Comparison of ENCODE assay signal across 23 cellular contexts in the genomic region with DNA sequence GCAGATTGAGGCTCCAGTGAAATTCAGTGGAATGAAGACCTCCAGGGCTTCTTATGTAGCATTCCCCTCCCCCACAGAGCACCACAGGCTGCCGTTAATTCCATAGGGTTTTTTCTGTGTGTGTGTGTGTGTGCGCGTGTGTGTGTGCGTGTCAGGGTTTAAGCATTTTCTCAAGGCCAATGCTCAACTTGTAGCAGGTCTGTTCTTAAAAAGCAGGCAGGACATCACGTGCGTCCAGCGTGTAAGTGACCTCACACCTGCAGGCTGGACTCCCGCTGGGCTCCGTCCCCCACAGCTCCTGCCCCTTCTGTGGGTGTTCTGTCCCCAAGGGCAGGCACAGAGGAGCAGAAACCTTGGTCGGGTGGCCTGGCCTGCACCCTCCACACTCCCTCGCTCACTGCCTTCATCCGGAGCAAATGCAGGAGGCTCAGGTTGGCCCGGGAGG. TPM values are rescaled to one million over a fixed set of nuclear protein-coding genes. Genes with fewer than 3 reads are reported as not detected.
DNase-seq lines count a peak whose midpoint lies in the region; ATAC-seq, FAIRE-seq and TF ChIP-seq lines count a peak whose summit lies in the region.
"Had no signal": no experiment of that assay in that cellular context is flagged by ENCODE, and none has a peak within 500 bp of the region (broad histone marks: within the 10 kb centered on the region; RNA-seq: fewer than 3 reads in every experiment).

No MANE protein-coding gene starts in this region.

- ATAC-seq in GM23338 (no peak), pancreas (peak in 3 of 4 donors; percentile 16 to 32 (median 19))
- no peak for ATAC-seq in CD8-positive, alpha-beta T cell
- ATAC-seq: K562, SK-N-SH treated with all-trans-retinoic acid at 6 μM for 48 hours had no signal

- intact Hi-C loops in pancreas (cut with DNase I): no loop called here
- intact Hi-C loops in CD8-positive, alpha-beta T cell (cut with DNase I, micrococcal nuclease): no loop called here
- intact Hi-C loops in breast epithelium (cut with DNase I; ENCODE audit: low total_unique reads): no loop called here

- no peaks in the 10 kb centered on the region for H3F3A ChIP-seq in GM23338 (replicated peaks; ENCODE audit: low read depth)

- DNase-seq in GM23338 (ENCODE audit: low spot score): no peak
- DNase-seq in astrocyte of the hippocampus (ENCODE audit: low read depth, low spot score): peak; percentile 72
- peak in 5 of 6 donors; percentile 52 to 81 (median 70) for DNase-seq in pancreas
- DNase-seq in CD8-positive, alpha-beta T cell: no peak
- DNase-seq in breast epithelium (ENCODE audit: low spot score in 2 of 2): no peak
- DNase-seq in activated T-cell treated with anti-CD3 and anti-CD28 coated beads, Interleukin-2, amount 50 U/mL, for 48 hours: no peak
- DNase-seq in NCI-H345 (lab: John Stamatoyannopoulos, UW): no peak
- DNase-seq: activated naive CD4-positive, alpha-beta T cell treated with anti-CD3 and anti-CD28 coated beads, Interleukin-2, amount 10 ng/mL, durations not matched to agents 7 days and 5 days; activated T-cell treated with anti-CD3 and anti-CD28 coated beads for 4 hours; brain microvascular endothelial cell; NCI-H1092 treated with DMSO at 0.1 percent for 48 hours; NCI-H748 treated with DMSO at 0.1 percent for 48 hours; stimulated activated naive CD4-positive, alpha-beta T cell treated with Interleukin-2 at 50 U/mL for 16 hours had no signal

- H3K27ac ChIP-seq in GM23338 (ENCODE audit: low read depth) (no peak overlapping the region), iPS-20b (ENCODE audit: low read length) (no peak overlapping the region), pancreas (peak overlapping the region; percentile 79 to 96 (median 86)), breast epithelium (no peak overlapping the region)
- no peak overlapping the region for H3K27ac ChIP-seq in CD8-positive, alpha-beta T cell (ENCODE audit: low read depth, low read length)
- H3K27ac ChIP-seq: brain microvascular endothelial cell, esophagus muscularis mucosa had no signal

- H3K27me3 ChIP-seq in GM23338 (ENCODE audit: insufficient read depth) (peaks cover 60% of the 10 kb centered on the region), iPS-20b (ENCODE audit: insufficient read depth, low read length) (peaks cover 78% of the 10 kb centered on the region), pancreas (no peaks in the 10 kb centered on the region), breast epithelium (peaks cover 7 to 82% of the 10 kb centered on the region in 2 donors)
- H3K27me3 ChIP-seq in CD8-positive, alpha-beta T cell (ENCODE audit: insufficient read depth, low read length): peaks cover 15% of the 10 kb centered on the region

- peak overlapping the region; percentile 78 for H3K4me2 ChIP-seq in GM23338

- 42 to 53% methylated on average over 13 of the region's 13 CpGs for WGBS in pancreas, 2 donors

- TF ChIP-seq CTCF in GM23338 (conservative IDR thresholded peaks at IDR 0.05; ENCODE audit: low read depth in 2 of 2) (no peak), pancreas (IDR thresholded peaks at IDR 0.05) (no peak), breast epithelium (IDR thresholded peaks at IDR 0.05) (no peak)
- no peak for TF ChIP-seq CTCF in CD8-positive, alpha-beta T cell (IDR thresholded peaks at IDR 0.05)

- H3K4me1 ChIP-seq in GM23338 (ENCODE audit: insufficient read depth) (peaks cover 29% of the 10 kb centered on the region), iPS-20b (ENCODE audit: insufficient read depth, low read length) (peaks cover 14% of the 10 kb centered on the region), pancreas (peaks cover 5 to 15% (median 11%) of the 10 kb centered on the region in 3 donors), breast epithelium (no peaks in the 10 kb centered on the region)
- H3K4me1 ChIP-seq in CD8-positive, alpha-beta T cell (ENCODE audit: insufficient read depth, low read length): no peaks in the 10 kb centered on the region

- CTCF ChIA-PET in CD8-positive, alpha-beta T cell (lab: Charles Lee): no interaction called here

- no peaks in the 10 kb centered on the region for H3K36me3 Mint-ChIP-seq in GM23338 (ENCODE audit: low read depth)
- no peaks in the 10 kb centered on the region for H3K36me3 Mint-ChIP-seq in CD8-positive, alpha-beta T cell
- H3K36me3 Mint-ChIP-seq: activated naive CD4-positive, alpha-beta T cell treated with anti-CD3 and anti-CD28 coated beads, Interleukin-2, amount 10 ng/mL, durations not matched to agents 7 days and 5 days had no signal

- H3K9me3 ChIP-seq in iPS-20b (ENCODE audit: insufficient read depth, low read depth, low read length) (no peaks in the 10 kb centered on the region), pancreas (no peaks in the 10 kb centered on the region), breast epithelium (no peaks in the 10 kb centered on the region)
- no peaks in the 10 kb centered on the region for H3K9me3 ChIP-seq in CD8-positive, alpha-beta T cell (ENCODE audit: low read length)
- H3K9me3 ChIP-seq: esophagus muscularis mucosa had no signal

- peak overlapping the region; percentile 57; the same call in 2 of the 3 replicates for H3K4me3 Mint-ChIP-seq in GM23338
- no peak overlapping the region for H3K4me3 Mint-ChIP-seq in CD8-positive, alpha-beta T cell
- H3K4me3 Mint-ChIP-seq: activated naive CD4-positive, alpha-beta T cell treated with anti-CD3 and anti-CD28 coated beads, Interleukin-2, amount 10 ng/mL, durations not matched to agents 7 days and 5 days had no signal

- H3K4me1 Mint-ChIP-seq in GM23338: peaks cover 22% of the 10 kb centered on the region; the same call in 2 of the 3 replicates
- peaks cover 4% of the 10 kb centered on the region for H3K4me1 Mint-ChIP-seq in CD8-positive, alpha-beta T cell (ENCODE audit: low read depth)

- no peak overlapping the region for H3K9ac ChIP-seq in iPS-20b (ENCODE audit: low read depth, low read length)

- POLR2A ChIA-PET in CD8-positive, alpha-beta T cell (lab: Charles Lee): no interaction called here

- H4K20me1 ChIP-seq in GM23338 (replicated peaks; ENCODE audit: insufficient read depth): no peaks in the 10 kb centered on the region; the same call in 1 of the 2 replicates

- peaks cover 55% of the 10 kb centered on the region for H3K27me3 Mint-ChIP-seq in GM23338 (ENCODE audit: insufficient read depth, low read depth, poor library complexity)
- peaks cover 12% of the 10 kb centered on the region for H3K27me3 Mint-ChIP-seq in CD8-positive, alpha-beta T cell (ENCODE audit: low read depth)

- H3K9me2 ChIP-seq in GM23338 (ENCODE audit: insufficient read depth): no peaks in the 10 kb centered on the region

- no peaks in the 10 kb centered on the region for H3K9me3 Mint-ChIP-seq in GM23338
- H3K9me3 Mint-ChIP-seq in CD8-positive, alpha-beta T cell: no peaks in the 10 kb centered on the region
- H3K9me3 Mint-ChIP-seq: activated naive CD4-positive, alpha-beta T cell treated with anti-CD3 and anti-CD28 coated beads, Interleukin-2, amount 10 ng/mL, durations not matched to agents 7 days and 5 days had no signal

- H3K4me3 ChIP-seq in GM23338 (peak overlapping the region; percentile 51), iPS-20b (ENCODE audit: low read length) (peak overlapping the region; percentile 18; the same call in 1 of the 2 replicates), pancreas (peak overlapping the region in 2 of 4 donors; percentile 85 to 92), breast epithelium (no peak overlapping the region)
- no peak overlapping the region for H3K4me3 ChIP-seq in CD8-positive, alpha-beta T cell (ENCODE audit: low read depth, low read length)
- H3K4me3 ChIP-seq: K562 had no signal

- no peaks in the 10 kb centered on the region for H3K79me2 ChIP-seq in GM23338 (replicated peaks; ENCODE audit: insufficient read depth)

- TF ChIP-seq POLR2A in breast epithelium (IDR thresholded peaks at IDR 0.05): no peak

- H2AFZ ChIP-seq in GM23338: no peak overlapping the region

- H3K36me3 ChIP-seq in GM23338 (ENCODE audit: insufficient read depth) (no peaks in the 10 kb centered on the region), iPS-20b (ENCODE audit: insufficient read depth, low read depth, low read length) (no peaks in the 10 kb centered on the region), pancreas (no peaks in the 10 kb centered on the region), breast epithelium (no peaks in the 10 kb centered on the region)
- H3K36me3 ChIP-seq in CD8-positive, alpha-beta T cell (ENCODE audit: insufficient read depth, low read length): no peaks in the 10 kb centered on the region
- H3K36me3 ChIP-seq: brain microvascular endothelial cell, esophagus muscularis mucosa had no signal

- no peak for FAIRE-seq in pancreas (lab: Jason Lieb, UNC)
- FAIRE-seq: H54, K562, keratinocyte, TTC549, urothelium cell line had no signal

- no peak overlapping the region for H3K27ac Mint-ChIP-seq in GM23338
- no peak overlapping the region for H3K27ac Mint-ChIP-seq in CD8-positive, alpha-beta T cell
- H3K27ac Mint-ChIP-seq: activated naive CD4-positive, alpha-beta T cell treated with anti-CD3 and anti-CD28 coated beads, Interleukin-2, amount 10 ng/mL, durations not matched to agents 7 days and 5 days had no signal

TF ChIP-seq in GM23338, 12 proteins besides CTCF, POLR2A, EP300 and RAD21:
- no peak for TF ChIP-seq POLR2AphosphoS5 (IDR thresholded peaks at IDR 0.05; ENCODE audit: low read depth)
- TF ChIP-seq CREB1 (CRISPR knock-in tag; IDR thresholded peaks at IDR 0.05; ENCODE audit: low read depth): no peak
- TF ChIP-seq EZH2phosphoT487 (IDR thresholded peaks at IDR 0.05; ENCODE audit: unreplicated experiment): no peak
- TF ChIP-seq STAT1 (IDR thresholded peaks at IDR 0.05; ENCODE audit: unreplicated experiment): no peak
- TF ChIP-seq, protein P1, sequence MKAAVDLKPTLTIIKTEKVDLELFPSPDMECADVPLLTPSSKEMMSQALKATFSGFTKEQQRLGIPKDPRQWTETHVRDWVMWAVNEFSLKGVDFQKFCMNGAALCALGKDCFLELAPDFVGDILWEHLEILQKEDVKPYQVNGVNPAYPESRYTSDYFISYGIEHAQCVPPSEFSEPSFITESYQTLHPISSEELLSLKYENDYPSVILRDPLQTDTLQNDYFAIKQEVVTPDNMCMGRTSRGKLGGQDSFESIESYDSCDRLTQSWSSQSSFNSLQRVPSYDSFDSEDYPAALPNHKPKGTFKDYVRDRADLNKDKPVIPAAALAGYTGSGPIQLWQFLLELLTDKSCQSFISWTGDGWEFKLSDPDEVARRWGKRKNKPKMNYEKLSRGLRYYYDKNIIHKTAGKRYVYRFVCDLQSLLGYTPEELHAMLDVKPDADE (IDR thresholded peaks at IDR 0.05): no peak
- no peak for TF ChIP-seq ZNF331 (CRISPR knock-in tag; IDR thresholded peaks at IDR 0.05; ENCODE audit: low read depth)

RNA-seq across cellular contexts. Expression of a gene that starts 5.3 kb away (rescaled TPM):
- total RNA-seq in GM23338 (2014; rRNA removed; shearing (Covaris generic)): 0.14 and 0.66 TPM in 2 replicates
- 0.16 TPM in 2 replicates for polyA plus RNA-seq in GM23338 (2016; fragmentation: Nextera tagmentation; extraction: Ambion mirVana)
- 10 to 100 TPM; 10.7 to 19.1 (median 14.9) TPM for total RNA-seq in pancreas
- 10 to 100 TPM in 1 of 2 donors, 1 to 10 TPM in 1; 6.6 to 19.2 TPM for polyA plus RNA-seq in pancreas
- not detected for total RNA-seq in CD8-positive, alpha-beta T cell
- 1 to 10 TPM in 2 of 3 donors, under 1 TPM in 1; 0.48 to 3.8 (median 3.6) TPM for total RNA-seq in breast epithelium

RNA-seq across cellular contexts. Expression of a gene that starts 53.1 kb away (rescaled TPM):
- not detected in 2 replicates for total RNA-seq in GM23338 (2014; rRNA removed; shearing (Covaris generic))
- polyA plus RNA-seq in GM23338 (2016; fragmentation: Nextera tagmentation; extraction: Ambion mirVana): not detected in 2 replicates
- total RNA-seq in pancreas: not detected
- not detected for polyA plus RNA-seq in pancreas
- not detected for total RNA-seq in CD8-positive, alpha-beta T cell
- not detected for total RNA-seq in breast epithelium
- total RNA-seq: esophagus muscularis mucosa, glomerular endothelial cell, K562, posterior vena cava had no signal
- polyA plus RNA-seq: K562, keratinocyte had no signal

Comparison
In these comparisons a context has a peak if more than half of its experiments do, and no peak if none do; other contexts are left out.
1. ATAC-seq: peak in pancreas (3 of 4); none in GM23338 (single experiment) and CD8-positive, alpha-beta T cell (single experiment).
2. DNase-seq: peak in astrocyte of the hippocampus (single experiment) and pancreas (5 of 6); none in GM23338 (single experiment), CD8-positive, alpha-beta T cell (0 of 7), breast epithelium (0 of 2), activated T-cell treated with anti-CD3 and anti-CD28 coated beads, Interleukin-2, amount 50 U/mL, for 48 hours (0 of 2) and NCI-H345 (single experiment).
3. H3K27ac ChIP-seq: peak in pancreas (4 of 4); none in GM23338 (single experiment), iPS-20b (single experiment), CD8-positive, alpha-beta T cell (single experiment) and breast epithelium (0 of 2).
4. H3K4me3 ChIP-seq: peak in GM23338 (single experiment) and iPS-20b (single experiment); none in CD8-positive, alpha-beta T cell (single experiment) and breast epithelium (0 of 3).